Comparison of ENCODE assay signal across 1 cellular context in the genomic region with DNA sequence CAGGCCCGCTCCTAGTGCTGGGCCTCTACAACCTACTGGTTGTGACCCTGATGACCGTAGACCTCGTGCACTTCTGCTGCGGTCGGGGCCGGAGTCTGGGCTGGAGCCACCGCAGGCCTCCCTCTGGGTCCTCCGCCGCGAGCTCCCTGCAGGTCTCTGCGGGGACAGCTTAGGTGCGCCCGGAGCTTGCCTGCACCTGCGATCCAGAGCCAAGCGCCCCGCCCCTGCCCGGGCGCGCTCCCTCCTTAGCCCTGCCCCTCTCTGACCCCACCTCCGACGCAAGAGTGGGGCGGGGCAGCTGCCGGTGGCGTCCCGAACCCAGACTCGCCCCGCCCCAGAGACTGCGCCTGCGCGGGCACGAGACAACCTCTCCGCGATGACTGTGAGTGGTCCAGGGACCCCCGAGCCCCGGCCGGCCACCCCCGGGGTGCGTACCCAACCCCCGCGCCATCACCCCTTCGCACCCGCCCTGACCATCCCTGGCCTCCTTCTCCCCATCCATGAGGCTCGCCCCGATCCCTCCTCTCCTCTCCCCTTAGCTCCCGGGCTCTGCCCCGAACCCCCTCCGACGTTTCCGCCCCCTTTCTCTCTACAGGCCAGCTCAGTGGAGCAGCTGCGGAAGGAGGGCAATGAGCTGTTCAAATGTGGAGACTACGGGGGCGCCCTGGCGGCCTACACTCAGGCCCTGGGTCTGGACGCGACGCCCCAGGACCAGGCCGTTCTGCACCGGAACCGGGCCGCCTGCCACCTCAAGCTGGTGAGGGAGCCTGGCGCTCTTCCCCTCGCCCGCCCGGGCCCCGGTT.
A peak's percentile ranks its signal among the peaks of the same experiment; 100 is the strongest.
TF ChIP-seq lines count a peak whose summit lies in the region.

A gene with protein sequence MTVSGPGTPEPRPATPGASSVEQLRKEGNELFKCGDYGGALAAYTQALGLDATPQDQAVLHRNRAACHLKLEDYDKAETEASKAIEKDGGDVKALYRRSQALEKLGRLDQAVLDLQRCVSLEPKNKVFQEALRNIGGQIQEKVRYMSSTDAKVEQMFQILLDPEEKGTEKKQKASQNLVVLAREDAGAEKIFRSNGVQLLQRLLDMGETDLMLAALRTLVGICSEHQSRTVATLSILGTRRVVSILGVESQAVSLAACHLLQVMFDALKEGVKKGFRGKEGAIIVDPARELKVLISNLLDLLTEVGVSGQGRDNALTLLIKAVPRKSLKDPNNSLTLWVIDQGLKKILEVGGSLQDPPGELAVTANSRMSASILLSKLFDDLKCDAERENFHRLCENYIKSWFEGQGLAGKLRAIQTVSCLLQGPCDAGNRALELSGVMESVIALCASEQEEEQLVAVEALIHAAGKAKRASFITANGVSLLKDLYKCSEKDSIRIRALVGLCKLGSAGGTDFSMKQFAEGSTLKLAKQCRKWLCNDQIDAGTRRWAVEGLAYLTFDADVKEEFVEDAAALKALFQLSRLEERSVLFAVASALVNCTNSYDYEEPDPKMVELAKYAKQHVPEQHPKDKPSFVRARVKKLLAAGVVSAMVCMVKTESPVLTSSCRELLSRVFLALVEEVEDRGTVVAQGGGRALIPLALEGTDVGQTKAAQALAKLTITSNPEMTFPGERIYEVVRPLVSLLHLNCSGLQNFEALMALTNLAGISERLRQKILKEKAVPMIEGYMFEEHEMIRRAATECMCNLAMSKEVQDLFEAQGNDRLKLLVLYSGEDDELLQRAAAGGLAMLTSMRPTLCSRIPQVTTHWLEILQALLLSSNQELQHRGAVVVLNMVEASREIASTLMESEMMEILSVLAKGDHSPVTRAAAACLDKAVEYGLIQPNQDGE (plus strand): TSS at position 337 of the 803 bp plus-strand sequence. CDS start 40 bp downstream, at position 377.

TF ChIP-seq in H1, 55 proteins besides CTCF, POLR2A, EP300 and RAD21 (continued from another document):
- TF ChIP-seq, protein P1, sequence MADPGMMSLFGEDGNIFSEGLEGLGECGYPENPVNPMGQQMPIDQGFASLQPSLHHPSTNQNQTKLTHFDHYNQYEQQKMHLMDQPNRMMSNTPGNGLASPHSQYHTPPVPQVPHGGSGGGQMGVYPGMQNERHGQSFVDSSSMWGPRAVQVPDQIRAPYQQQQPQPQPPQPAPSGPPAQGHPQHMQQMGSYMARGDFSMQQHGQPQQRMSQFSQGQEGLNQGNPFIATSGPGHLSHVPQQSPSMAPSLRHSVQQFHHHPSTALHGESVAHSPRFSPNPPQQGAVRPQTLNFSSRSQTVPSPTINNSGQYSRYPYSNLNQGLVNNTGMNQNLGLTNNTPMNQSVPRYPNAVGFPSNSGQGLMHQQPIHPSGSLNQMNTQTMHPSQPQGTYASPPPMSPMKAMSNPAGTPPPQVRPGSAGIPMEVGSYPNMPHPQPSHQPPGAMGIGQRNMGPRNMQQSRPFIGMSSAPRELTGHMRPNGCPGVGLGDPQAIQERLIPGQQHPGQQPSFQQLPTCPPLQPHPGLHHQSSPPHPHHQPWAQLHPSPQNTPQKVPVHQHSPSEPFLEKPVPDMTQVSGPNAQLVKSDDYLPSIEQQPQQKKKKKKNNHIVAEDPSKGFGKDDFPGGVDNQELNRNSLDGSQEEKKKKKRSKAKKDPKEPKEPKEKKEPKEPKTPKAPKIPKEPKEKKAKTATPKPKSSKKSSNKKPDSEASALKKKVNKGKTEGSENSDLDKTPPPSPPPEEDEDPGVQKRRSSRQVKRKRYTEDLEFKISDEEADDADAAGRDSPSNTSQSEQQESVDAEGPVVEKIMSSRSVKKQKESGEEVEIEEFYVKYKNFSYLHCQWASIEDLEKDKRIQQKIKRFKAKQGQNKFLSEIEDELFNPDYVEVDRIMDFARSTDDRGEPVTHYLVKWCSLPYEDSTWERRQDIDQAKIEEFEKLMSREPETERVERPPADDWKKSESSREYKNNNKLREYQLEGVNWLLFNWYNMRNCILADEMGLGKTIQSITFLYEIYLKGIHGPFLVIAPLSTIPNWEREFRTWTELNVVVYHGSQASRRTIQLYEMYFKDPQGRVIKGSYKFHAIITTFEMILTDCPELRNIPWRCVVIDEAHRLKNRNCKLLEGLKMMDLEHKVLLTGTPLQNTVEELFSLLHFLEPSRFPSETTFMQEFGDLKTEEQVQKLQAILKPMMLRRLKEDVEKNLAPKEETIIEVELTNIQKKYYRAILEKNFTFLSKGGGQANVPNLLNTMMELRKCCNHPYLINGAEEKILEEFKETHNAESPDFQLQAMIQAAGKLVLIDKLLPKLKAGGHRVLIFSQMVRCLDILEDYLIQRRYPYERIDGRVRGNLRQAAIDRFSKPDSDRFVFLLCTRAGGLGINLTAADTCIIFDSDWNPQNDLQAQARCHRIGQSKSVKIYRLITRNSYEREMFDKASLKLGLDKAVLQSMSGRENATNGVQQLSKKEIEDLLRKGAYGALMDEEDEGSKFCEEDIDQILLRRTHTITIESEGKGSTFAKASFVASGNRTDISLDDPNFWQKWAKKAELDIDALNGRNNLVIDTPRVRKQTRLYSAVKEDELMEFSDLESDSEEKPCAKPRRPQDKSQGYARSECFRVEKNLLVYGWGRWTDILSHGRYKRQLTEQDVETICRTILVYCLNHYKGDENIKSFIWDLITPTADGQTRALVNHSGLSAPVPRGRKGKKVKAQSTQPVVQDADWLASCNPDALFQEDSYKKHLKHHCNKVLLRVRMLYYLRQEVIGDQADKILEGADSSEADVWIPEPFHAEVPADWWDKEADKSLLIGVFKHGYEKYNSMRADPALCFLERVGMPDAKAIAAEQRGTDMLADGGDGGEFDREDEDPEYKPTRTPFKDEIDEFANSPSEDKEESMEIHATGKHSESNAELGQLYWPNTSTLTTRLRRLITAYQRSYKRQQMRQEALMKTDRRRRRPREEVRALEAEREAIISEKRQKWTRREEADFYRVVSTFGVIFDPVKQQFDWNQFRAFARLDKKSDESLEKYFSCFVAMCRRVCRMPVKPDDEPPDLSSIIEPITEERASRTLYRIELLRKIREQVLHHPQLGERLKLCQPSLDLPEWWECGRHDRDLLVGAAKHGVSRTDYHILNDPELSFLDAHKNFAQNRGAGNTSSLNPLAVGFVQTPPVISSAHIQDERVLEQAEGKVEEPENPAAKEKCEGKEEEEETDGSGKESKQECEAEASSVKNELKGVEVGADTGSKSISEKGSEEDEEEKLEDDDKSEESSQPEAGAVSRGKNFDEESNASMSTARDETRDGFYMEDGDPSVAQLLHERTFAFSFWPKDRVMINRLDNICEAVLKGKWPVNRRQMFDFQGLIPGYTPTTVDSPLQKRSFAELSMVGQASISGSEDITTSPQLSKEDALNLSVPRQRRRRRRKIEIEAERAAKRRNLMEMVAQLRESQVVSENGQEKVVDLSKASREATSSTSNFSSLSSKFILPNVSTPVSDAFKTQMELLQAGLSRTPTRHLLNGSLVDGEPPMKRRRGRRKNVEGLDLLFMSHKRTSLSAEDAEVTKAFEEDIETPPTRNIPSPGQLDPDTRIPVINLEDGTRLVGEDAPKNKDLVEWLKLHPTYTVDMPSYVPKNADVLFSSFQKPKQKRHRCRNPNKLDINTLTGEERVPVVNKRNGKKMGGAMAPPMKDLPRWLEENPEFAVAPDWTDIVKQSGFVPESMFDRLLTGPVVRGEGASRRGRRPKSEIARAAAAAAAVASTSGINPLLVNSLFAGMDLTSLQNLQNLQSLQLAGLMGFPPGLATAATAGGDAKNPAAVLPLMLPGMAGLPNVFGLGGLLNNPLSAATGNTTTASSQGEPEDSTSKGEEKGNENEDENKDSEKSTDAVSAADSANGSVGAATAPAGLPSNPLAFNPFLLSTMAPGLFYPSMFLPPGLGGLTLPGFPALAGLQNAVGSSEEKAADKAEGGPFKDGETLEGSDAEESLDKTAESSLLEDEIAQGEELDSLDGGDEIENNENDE (IDR thresholded peaks at IDR 0.05; ENCODE audit: insufficient replicate concordance, low read length), result no peak
- TF ChIP-seq NRF1 (IDR thresholded peaks at IDR 0.05; ENCODE audit: low read depth, low read length) (peak; percentile 62), TBP (IDR thresholded peaks at IDR 0.05; ENCODE audit: low read depth, low read length) (no peak), CREB1 (IDR thresholded peaks at IDR 0.05) (peak; percentile 39; the same call in 1 of the 2 replicates), PHF8 (conservative IDR thresholded peaks at IDR 0.05; ENCODE audit: low read depth, low read length) (peak; percentile 47; the same call in 1 of the 2 replicates), EZH2 (IDR thresholded peaks at IDR 0.05; ENCODE audit: low read depth, low read length, severe bottlenecking) (no peak), RBBP5 (IDR thresholded peaks at IDR 0.05; ENCODE audit: borderline replicate concordance, low read depth, low read length) (0 out of 2 replicates have a peak, but pooled peaks have one; percentile 31), ASH2L (IDR thresholded peaks at IDR 0.05; ENCODE audit: low read length) (peak; percentile 74), KDM4A (IDR thresholded peaks at IDR 0.05; ENCODE audit: low read depth, low read length, severe bottlenecking) (peak; percentile 79)
- TF ChIP-seq, protein P2, sequence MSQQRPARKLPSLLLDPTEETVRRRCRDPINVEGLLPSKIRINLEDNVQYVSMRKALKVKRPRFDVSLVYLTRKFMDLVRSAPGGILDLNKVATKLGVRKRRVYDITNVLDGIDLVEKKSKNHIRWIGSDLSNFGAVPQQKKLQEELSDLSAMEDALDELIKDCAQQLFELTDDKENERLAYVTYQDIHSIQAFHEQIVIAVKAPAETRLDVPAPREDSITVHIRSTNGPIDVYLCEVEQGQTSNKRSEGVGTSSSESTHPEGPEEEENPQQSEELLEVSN (IDR thresholded peaks at IDR 0.05), result peak; percentile 20
- TF ChIP-seq, protein P3, sequence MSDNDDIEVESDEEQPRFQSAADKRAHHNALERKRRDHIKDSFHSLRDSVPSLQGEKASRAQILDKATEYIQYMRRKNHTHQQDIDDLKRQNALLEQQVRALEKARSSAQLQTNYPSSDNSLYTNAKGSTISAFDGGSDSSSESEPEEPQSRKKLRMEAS (IDR thresholded peaks at IDR 0.05), result peak; percentile 53
